Comparison of ENCODE assay signal across 8 cellular contexts in genomic region chr12:9948606-9949286, GRCh38. TPM values are rescaled to one million over a fixed set of nuclear protein-coding genes. Genes with fewer than 3 reads are reported as not detected.
DNase-seq lines count a peak whose midpoint lies in the region; ATAC-seq lines count a peak whose summit lies in the region.

No MANE protein-coding gene starts in this region.

- DNase-seq in epidermal melanocyte (ENCODE audit: insufficient read length, low spot score) (peak; percentile 44), NCI-H1092 (lab: John Stamatoyannopoulos, UW) (no peak), NCI-H526 (lab: John Stamatoyannopoulos, UW) (no peak), SK-N-DZ (ENCODE audit: low spot score) (no peak), SW 1271 (lab: John Stamatoyannopoulos, UW) (no peak)

- ATAC-seq in GM18511 (IDR thresholded peaks at IDR 0.05; ENCODE audit: unreplicated experiment) (peak; percentile 96), GM21526 (IDR thresholded peaks at IDR 0.05; ENCODE audit: low FRiP score, unreplicated experiment) (peak; percentile 93), HG03460 (IDR thresholded peaks at IDR 0.05; ENCODE audit: unreplicated experiment) (peak; percentile 96)

RNA-seq across cellular contexts. Expression of gene CLEC2A, which starts 16.6 kb away (rescaled TPM):
- not detected in 2 replicates for polyA plus RNA-seq in SK-N-DZ (2014; cell fraction: cytosol; rRNA removed)
- polyA plus RNA-seq in SK-N-DZ (2014; cell fraction: nucleus; rRNA removed), result not detected in 2 replicates

RNA-seq across cellular contexts. Expression of gene CLEC12A, which starts 22.5 kb away (rescaled TPM):
- polyA plus RNA-seq in SK-N-DZ (2014; cell fraction: cytosol; rRNA removed), result not detected in 2 replicates
- polyA plus RNA-seq in SK-N-DZ (2014; cell fraction: nucleus; rRNA removed), result not detected in 2 replicates

RNA-seq across cellular contexts. Expression of gene CLEC1B, which starts 50.2 kb away (rescaled TPM):
- not detected in 2 replicates for polyA plus RNA-seq in SK-N-DZ (2014; cell fraction: cytosol; rRNA removed)
- polyA plus RNA-seq in SK-N-DZ (2014; cell fraction: nucleus; rRNA removed), result not detected in 2 replicates
